ENCODE assay signal across 1 cellular context in the genomic region with DNA sequence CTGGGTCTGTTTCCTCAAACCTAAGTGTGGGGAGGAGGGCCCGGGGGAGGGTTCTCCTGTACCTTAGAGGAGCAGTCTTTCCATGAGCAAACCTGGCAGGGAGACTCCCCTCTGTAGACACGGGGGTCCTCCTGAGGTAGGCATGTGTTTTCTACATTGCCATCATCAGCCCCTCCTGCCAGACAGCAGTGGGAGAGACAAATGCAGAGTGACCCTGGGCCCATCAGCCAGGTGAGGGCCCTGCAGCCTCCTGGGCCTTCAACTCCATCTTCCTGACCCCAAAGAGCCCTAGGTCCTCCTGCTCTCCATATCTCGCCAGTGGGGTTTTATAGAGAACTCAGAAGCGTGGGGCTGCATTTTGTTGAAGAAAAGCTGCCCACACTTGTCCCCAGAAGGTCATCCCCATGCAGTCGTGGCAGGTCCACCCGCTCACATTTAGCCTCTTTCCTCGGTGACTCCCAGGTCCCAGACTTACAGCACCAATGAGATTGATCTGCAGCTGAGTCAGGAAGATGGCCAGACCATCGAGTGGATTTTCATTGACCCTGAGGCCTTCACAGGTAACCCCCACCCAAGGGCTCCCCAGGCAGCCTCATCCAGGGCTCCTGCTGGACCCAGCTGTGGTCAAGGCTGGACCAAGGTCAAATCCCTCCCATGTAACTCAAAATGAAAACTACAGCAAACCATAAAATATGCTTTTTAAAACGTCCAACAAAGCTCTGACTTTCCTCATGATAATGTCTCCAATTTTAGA.
TF ChIP-seq lines count a peak whose summit lies in the region.

No MANE protein-coding gene starts in this region.

TF ChIP-seq in K562, 482 proteins besides CTCF, POLR2A, EP300 and RAD21:
- TF ChIP-seq NFIX (CRISPR knock-in tag; IDR thresholded peaks at IDR 0.05; ENCODE audit: low read depth) (no peak), EGR1 (conservative IDR thresholded peaks at IDR 0.05) (no peak), TSC22D4 (tag; IDR thresholded peaks at IDR 0.05) (no peak), HSF4 (CRISPR knock-in tag; IDR thresholded peaks at IDR 0.05; ENCODE audit: borderline replicate concordance) (no peak), NONO (IDR thresholded peaks at IDR 0.05; ENCODE audit: low read depth in 2 of 2, low read length in 1 of 2) (no peak), MED1 (CRISPR knock-in tag; IDR thresholded peaks at IDR 0.05; ENCODE audit: borderline replicate concordance) (no peak), NR2C2 (CRISPR knock-in tag; IDR thresholded peaks at IDR 0.05) (no peak), NR2C2 (tag; IDR thresholded peaks at IDR 0.05) (no peak), ZNF644 (tag; IDR thresholded peaks at IDR 0.05; ENCODE audit: low read depth) (no peak), NFRKB (IDR thresholded peaks at IDR 0.05; ENCODE audit: low read depth) (no peak)
- TF ChIP-seq, protein P1, sequence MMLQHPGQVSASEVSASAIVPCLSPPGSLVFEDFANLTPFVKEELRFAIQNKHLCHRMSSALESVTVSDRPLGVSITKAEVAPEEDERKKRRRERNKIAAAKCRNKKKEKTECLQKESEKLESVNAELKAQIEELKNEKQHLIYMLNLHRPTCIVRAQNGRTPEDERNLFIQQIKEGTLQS (IDR thresholded peaks at IDR 0.05) = no peak
- TF ChIP-seq, protein P1 (CRISPR knock-in tag; conservative IDR thresholded peaks at IDR 0.05) = no peak
